ENCODE assay signal across 8 cellular contexts in genomic region chr7:100584046-100584676, GRCh38. TPM values are rescaled to one million over a fixed set of nuclear protein-coding genes. Genes with fewer than 3 reads are reported as not detected.
DNase-seq lines count a peak whose midpoint lies in the region; ATAC-seq and TF ChIP-seq lines count a peak whose summit lies in the region.

No MANE protein-coding gene starts in this region.

- no peak for DNase-seq in Calu3
- DNase-seq in NOMO-1 treated with DMSO at 0.1 percent for 48 hours (lab: John Stamatoyannopoulos, UW; ENCODE audit: unreplicated experiment): peak; percentile 97
- DNase-seq in SW 1271 (lab: John Stamatoyannopoulos, UW): no peak
- DNase-seq in effector CD4-positive, alpha-beta T cell: no peak

- ATAC-seq in GM21515 (IDR thresholded peaks at IDR 0.05; ENCODE audit: unreplicated experiment) (no peak), HG03175 (IDR thresholded peaks at IDR 0.05; ENCODE audit: unreplicated experiment) (no peak)

- intact Hi-C loops in Calu3 (cut with micrococcal nuclease; ENCODE audit: unreplicated experiment): no loop called here
- intact Hi-C loops in dendritic cell treated with granulocyte-macrophage colony-stimulating factor and Interleukin-4, amounts not matched to agents 40 ng/mL and 50 ng/mL, for 4 days (cut with micrococcal nuclease): loop anchor here (10.0 kb wide), 1 partner anchor 91 kb away; the partner anchor contains the start of gene GNB2

- CTCF ChIA-PET in Calu3 (lab: Charles Lee): interaction anchor here (0.6 to 0.7 kb wide), 2 partner anchors 64 to 154 kb away, joined by 3 to 5 read pairs; no protein-coding TSS in a partner anchor

- H3K27ac Mint-ChIP-seq in Calu3 (ENCODE audit: unreplicated experiment): no peak overlapping the region
- H3K27ac Mint-ChIP-seq in dendritic cell treated with granulocyte-macrophage colony-stimulating factor and Interleukin-4, amounts not matched to agents 40 ng/mL and 50 ng/mL, for 4 days: peak overlapping the region; percentile 90
- H3K27ac Mint-ChIP-seq in nephron: peak overlapping the region; percentile 83 to 97 (median 88)

- no peaks in the 10 kb centered on the region for H3K9me3 Mint-ChIP-seq in Calu3 (ENCODE audit: low read depth, unreplicated experiment)
- H3K9me3 Mint-ChIP-seq in dendritic cell treated with granulocyte-macrophage colony-stimulating factor and Interleukin-4, amounts not matched to agents 40 ng/mL and 50 ng/mL, for 4 days: no peaks in the 10 kb centered on the region
- no peaks in the 10 kb centered on the region for H3K9me3 Mint-ChIP-seq in nephron

- TF ChIP-seq CTCF in Calu3 (IDR thresholded peaks at IDR 0.05; ENCODE audit: unreplicated experiment) (no peak), nephron (IDR thresholded peaks at IDR 0.05; ENCODE audit: unreplicated experiment in 3 of 3) (no peak)

- BruUV-seq in Calu3 (replicated peaks; lab: Mats Ljungman, UMichigan): no TSS peak

- H3K36me3 Mint-ChIP-seq in Calu3 (ENCODE audit: insufficient read depth, unreplicated experiment) (peaks cover 25% of the 10 kb centered on the region), nephron (ENCODE audit: low read depth) (no peaks in the 10 kb centered on the region)
- peaks cover 20% of the 10 kb centered on the region for H3K36me3 Mint-ChIP-seq in dendritic cell treated with granulocyte-macrophage colony-stimulating factor and Interleukin-4, amounts not matched to agents 40 ng/mL and 50 ng/mL, for 4 days (ENCODE audit: low read depth)

- peaks cover 14% of the 10 kb centered on the region for H3K4me1 Mint-ChIP-seq in Calu3 (ENCODE audit: low read depth, unreplicated experiment)
- peaks cover 43% of the 10 kb centered on the region for H3K4me1 Mint-ChIP-seq in dendritic cell treated with granulocyte-macrophage colony-stimulating factor and Interleukin-4, amounts not matched to agents 40 ng/mL and 50 ng/mL, for 4 days (ENCODE audit: low read depth)
- peaks cover 25% of the 10 kb centered on the region for H3K4me1 Mint-ChIP-seq in nephron

- H3K4me3 Mint-ChIP-seq in Calu3 (ENCODE audit: low read depth, unreplicated experiment) (peak overlapping the region; percentile 91), nephron (peak overlapping the region; percentile 93 to 98 (median 96))
- H3K4me3 Mint-ChIP-seq in dendritic cell treated with granulocyte-macrophage colony-stimulating factor and Interleukin-4, amounts not matched to agents 40 ng/mL and 50 ng/mL, for 4 days: peak overlapping the region; percentile 95

- no peaks in the 10 kb centered on the region for H3K27me3 Mint-ChIP-seq in Calu3 (ENCODE audit: unreplicated experiment)
- H3K27me3 Mint-ChIP-seq in dendritic cell treated with granulocyte-macrophage colony-stimulating factor and Interleukin-4, amounts not matched to agents 40 ng/mL and 50 ng/mL, for 4 days: peaks cover 1% of the 10 kb centered on the region
- H3K27me3 Mint-ChIP-seq in nephron (ENCODE audit: low read depth): no peaks in the 10 kb centered on the region

RNA-seq across cellular contexts. Expression of gene LRCH4, which starts 1.8 kb away (rescaled TPM):
- 29.0 and 34.6 TPM in 2 replicates for total RNA-seq in Calu3 (2022)

RNA-seq across cellular contexts. Expression of gene FBXO24, which starts 2.0 kb away (rescaled TPM):
- 0.29 and 0.66 TPM in 2 replicates for total RNA-seq in Calu3 (2022)

RNA-seq across cellular contexts. Expression of gene SAP25, which starts 10.5 kb away (rescaled TPM):
- total RNA-seq in Calu3 (2022): 3.1 and 3.2 TPM in 2 replicates

RNA-seq across cellular contexts. Expression of gene PCOLCE, which starts 18.0 kb away (rescaled TPM):
- total RNA-seq in Calu3 (2022): 4.4 and 6.1 TPM in 2 replicates

RNA-seq across cellular contexts. Expression of gene MOSPD3, which starts 28.2 kb away (rescaled TPM):
- total RNA-seq in Calu3 (2022): 11.7 and 14.6 TPM in 2 replicates
